ENCODE assay signal across 1 cellular context in genomic region chr17:39636927-39637736, GRCh38.
TF ChIP-seq lines count a peak whose summit lies in the region.

TSS of gene STARD3 (plus strand) at chr17:39637144. CDS start at chr17:39653532, 16,388 bp downstream.

TF ChIP-seq in K562, 482 proteins besides CTCF, POLR2A, EP300 and RAD21 (continued from another document and continues in another):
- no peak for TF ChIP-seq SP2 (IDR thresholded peaks at IDR 0.05; ENCODE audit: extremely low read depth, low read depth, low read length, poor library complexity, severe bottlenecking)
- TF ChIP-seq ZNF324 (CRISPR knock-in tag; IDR thresholded peaks at IDR 0.05): no peak
- no peak for TF ChIP-seq RERE (CRISPR knock-in tag; IDR thresholded peaks at IDR 0.05; ENCODE audit: borderline replicate concordance)
- no peak for TF ChIP-seq ZNF766 (CRISPR knock-in tag; conservative IDR thresholded peaks at IDR 0.05)
- TF ChIP-seq RCOR1 (IDR thresholded peaks at IDR 0.05; ENCODE audit: borderline replicate concordance in 1 of 2, low read depth in 2 of 2, low read length in 2 of 2): no peak
- peak; percentile 95 for TF ChIP-seq GABPB1 (CRISPR knock-in tag; IDR thresholded peaks at IDR 0.05)
- TF ChIP-seq TRIM28 (IDR thresholded peaks at IDR 0.05): no peak
- TF ChIP-seq GTF2F1 (IDR thresholded peaks at IDR 0.05; ENCODE audit: low read depth, low read length): no peak
- TF ChIP-seq E2F4 (CRISPR knock-in tag; IDR thresholded peaks at IDR 0.05; ENCODE audit: low read depth): no peak
- no peak for TF ChIP-seq MAFK (IDR thresholded peaks at IDR 0.05; ENCODE audit: low read length)
- no peak for TF ChIP-seq PTBP1 (IDR thresholded peaks at IDR 0.05; ENCODE audit: low read depth, low read length)
- TF ChIP-seq CBX1 (IDR thresholded peaks at IDR 0.05; ENCODE audit: low read depth): peak; percentile 89
- peak; percentile 78 for TF ChIP-seq HNRNPLL (IDR thresholded peaks at IDR 0.05; ENCODE audit: low read depth, low read length, poor library complexity, severe bottlenecking)
- no peak for TF ChIP-seq CHCHD3 (CRISPR knock-in tag; IDR thresholded peaks at IDR 0.05)
- TF ChIP-seq RBM17 (IDR thresholded peaks at IDR 0.05; ENCODE audit: borderline replicate concordance, low read depth, low read length): no peak
- peak in 1 of 2 experiments; percentile 97; a peak in 2 of 4 replicates for TF ChIP-seq TRIM24 (IDR thresholded peaks at IDR 0.05)
- TF ChIP-seq SPI1 (IDR thresholded peaks at IDR 0.05; ENCODE audit: borderline replicate concordance, low read depth, low read length): peak; percentile 63
- TF ChIP-seq PRMT5 (CRISPR knock-in tag; IDR thresholded peaks at IDR 0.05): no peak
- TF ChIP-seq CHAMP1 (IDR thresholded peaks at IDR 0.05): no peak
- TF ChIP-seq ZNF347 (CRISPR knock-in tag; IDR thresholded peaks at IDR 0.05; ENCODE audit: low read depth): no peak
- TF ChIP-seq ELF4 (CRISPR knock-in tag; IDR thresholded peaks at IDR 0.05): no peak
- no peak for TF ChIP-seq TFAM (CRISPR knock-in tag; conservative IDR thresholded peaks at IDR 0.05)
- no peak for TF ChIP-seq ILF3 (IDR thresholded peaks at IDR 0.05; ENCODE audit: borderline replicate concordance)
- TF ChIP-seq CSDE1 (IDR thresholded peaks at IDR 0.05): no peak
- TF ChIP-seq PHTF2 (CRISPR knock-in tag; IDR thresholded peaks at IDR 0.05): no peak
- no peak for TF ChIP-seq ARID3B (CRISPR knock-in tag; IDR thresholded peaks at IDR 0.05; ENCODE audit: borderline replicate concordance)
- TF ChIP-seq ARHGAP35 (IDR thresholded peaks at IDR 0.05; ENCODE audit: partially characterized antibody): no peak
- TF ChIP-seq HMBOX1 (IDR thresholded peaks at IDR 0.05): no peak
- no peak for TF ChIP-seq NFIX (CRISPR knock-in tag; IDR thresholded peaks at IDR 0.05; ENCODE audit: low read depth)
- TF ChIP-seq ZKSCAN3 (CRISPR knock-in tag; IDR thresholded peaks at IDR 0.05): no peak
- TF ChIP-seq U2AF2 (optimal IDR thresholded peaks at IDR 0.05; ENCODE audit: low read depth, low read length): no peak
- peak; percentile 52; the same call in 1 of the 2 replicates for TF ChIP-seq ELF1 (tag; IDR thresholded peaks at IDR 0.05)
- no peak for TF ChIP-seq ETS2 (tag; IDR thresholded peaks at IDR 0.05; ENCODE audit: borderline replicate concordance, poor library complexity, severe bottlenecking)
- TF ChIP-seq ZBTB9 (CRISPR knock-in tag; IDR thresholded peaks at IDR 0.05): peak; percentile 40; the same call in 1 of the 2 replicates
- TF ChIP-seq NR0B1 (IDR thresholded peaks at IDR 0.05; ENCODE audit: partially characterized antibody): no peak
- peak; percentile 36 to 81; a peak in 2 of 4 replicates for TF ChIP-seq MNT (conservative IDR thresholded peaks at IDR 0.05)
- no peak for TF ChIP-seq TGIF2 (CRISPR knock-in tag; IDR thresholded peaks at IDR 0.05)
- TF ChIP-seq GABPB2 (CRISPR knock-in tag; conservative IDR thresholded peaks at IDR 0.05): no peak
- TF ChIP-seq ATF7 (IDR thresholded peaks at IDR 0.05): peak; percentile 71; the same call in 1 of the 2 replicates
- no peak; the same call in 1 of the 2 replicates for TF ChIP-seq BCOR (IDR thresholded peaks at IDR 0.05)
- TF ChIP-seq FOS (IDR thresholded peaks at IDR 0.05; ENCODE audit: extremely low read depth, insufficient read length): no peak
- TF ChIP-seq ATF4 (CRISPR knock-in tag; IDR thresholded peaks at IDR 0.05): no peak
- TF ChIP-seq ZNF76 (CRISPR knock-in tag; IDR thresholded peaks at IDR 0.05; ENCODE audit: borderline replicate concordance): no peak
- TF ChIP-seq POLR2AphosphoS2 (IDR thresholded peaks at IDR 0.05; ENCODE audit: low read length): no peak
- TF ChIP-seq CHD4 (IDR thresholded peaks at IDR 0.05; ENCODE audit: insufficient read depth, insufficient replicate concordance, low read depth, low read length, poor library complexity, severe bottlenecking): no peak
- TF ChIP-seq ZNF445 (CRISPR knock-in tag; IDR thresholded peaks at IDR 0.05; ENCODE audit: low read depth): no peak
- no peak for TF ChIP-seq XRCC4 (IDR thresholded peaks at IDR 0.05; ENCODE audit: extremely low read depth, insufficient read depth, insufficient read length)
- TF ChIP-seq YBX1 (IDR thresholded peaks at IDR 0.05): no peak
- 0 out of 2 replicates have a peak, but pooled peaks have one; percentile 56 for TF ChIP-seq RBM14 (IDR thresholded peaks at IDR 0.05; ENCODE audit: borderline replicate concordance, insufficient read depth, low read depth, low read length)
- peak; percentile 72 for TF ChIP-seq POLR2AphosphoS5 (IDR thresholded peaks at IDR 0.05; ENCODE audit: control insufficient read depth, insufficient read depth, low read depth, low read length)
- TF ChIP-seq RFX5 (IDR thresholded peaks at IDR 0.05; ENCODE audit: low read depth, low read length): no peak
- TF ChIP-seq HOXB6 (CRISPR knock-in tag; IDR thresholded peaks at IDR 0.05; ENCODE audit: borderline replicate concordance): no peak
- no peak for TF ChIP-seq PHB2 (IDR thresholded peaks at IDR 0.05; ENCODE audit: low read depth)
- TF ChIP-seq SIRT6 (IDR thresholded peaks at IDR 0.05; ENCODE audit: low read depth, low read length): no peak
- 0 out of 2 replicates have a peak, but pooled peaks have one; percentile 59 for TF ChIP-seq NR2C1 (IDR thresholded peaks at IDR 0.05)
- TF ChIP-seq NR2C1 (tag; IDR thresholded peaks at IDR 0.05): peak; percentile 55
- TF ChIP-seq ZNF668 (CRISPR knock-in tag; IDR thresholded peaks at IDR 0.05): no peak
